ENCODE assay signal across 2 cellular contexts in the genomic region with DNA sequence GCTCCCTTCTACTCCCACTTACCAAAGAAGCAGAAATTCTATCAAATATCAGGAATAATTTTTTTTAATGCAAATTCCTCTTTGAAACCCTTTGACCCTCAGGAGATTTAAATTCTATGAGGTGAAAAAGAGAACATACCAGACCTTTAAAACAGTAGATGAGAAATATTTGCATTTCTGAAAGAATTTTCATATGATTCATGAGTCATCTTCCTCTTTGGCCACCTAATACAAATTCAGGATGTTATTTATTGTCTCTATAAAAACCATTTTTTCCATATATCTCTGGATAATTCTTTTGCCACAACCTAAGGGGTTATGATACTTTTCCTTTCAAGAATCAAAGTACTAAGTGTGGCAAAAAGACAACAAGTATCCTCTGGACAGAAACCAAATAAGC.
TF ChIP-seq lines count a peak whose summit lies in the region.

No MANE protein-coding gene starts in this region.

TF ChIP-seq in IMR-90, 13 proteins besides CTCF, POLR2A, EP300 and RAD21:
- TF ChIP-seq BHLHE40 (IDR thresholded peaks at IDR 0.05; ENCODE audit: low read depth, low read length) (no peak), RFX5 (IDR thresholded peaks at IDR 0.05; ENCODE audit: low read depth, low read length) (no peak), SMC3 (IDR thresholded peaks at IDR 0.05; ENCODE audit: low read depth, low read length) (no peak), CEBPB (IDR thresholded peaks at IDR 0.05; ENCODE audit: low read depth, low read length) (no peak), MXI1 (IDR thresholded peaks at IDR 0.05; ENCODE audit: borderline replicate concordance, low read depth, low read length) (no peak), MAZ (IDR thresholded peaks at IDR 0.05; ENCODE audit: borderline replicate concordance, low read depth, low read length) (no peak), MAFK (IDR thresholded peaks at IDR 0.05; ENCODE audit: low read depth, low read length) (no peak), FOS (IDR thresholded peaks at IDR 0.05; ENCODE audit: low read depth, low read length) (no peak; the same call in 1 of the 2 replicates), NFE2L2 (IDR thresholded peaks at IDR 0.05; ENCODE audit: low read depth, low read length) (no peak), CHD1 (IDR thresholded peaks at IDR 0.05; ENCODE audit: low read depth, low read length) (no peak), RCOR1 (IDR thresholded peaks at IDR 0.05; ENCODE audit: insufficient replicate concordance, low read length) (no peak), USF2 (IDR thresholded peaks at IDR 0.05; ENCODE audit: low read depth, low read length) (no peak)
- TF ChIP-seq, protein P1, sequence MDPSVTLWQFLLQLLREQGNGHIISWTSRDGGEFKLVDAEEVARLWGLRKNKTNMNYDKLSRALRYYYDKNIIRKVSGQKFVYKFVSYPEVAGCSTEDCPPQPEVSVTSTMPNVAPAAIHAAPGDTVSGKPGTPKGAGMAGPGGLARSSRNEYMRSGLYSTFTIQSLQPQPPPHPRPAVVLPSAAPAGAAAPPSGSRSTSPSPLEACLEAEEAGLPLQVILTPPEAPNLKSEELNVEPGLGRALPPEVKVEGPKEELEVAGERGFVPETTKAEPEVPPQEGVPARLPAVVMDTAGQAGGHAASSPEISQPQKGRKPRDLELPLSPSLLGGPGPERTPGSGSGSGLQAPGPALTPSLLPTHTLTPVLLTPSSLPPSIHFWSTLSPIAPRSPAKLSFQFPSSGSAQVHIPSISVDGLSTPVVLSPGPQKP (IDR thresholded peaks at IDR 0.05; ENCODE audit: borderline replicate concordance, low read depth, low read length), result no peak
TF ChIP-seq in IMR-90: peak in this region for 0.

TF ChIP-seq in HEK293T, 16 proteins besides CTCF, POLR2A, EP300 and RAD21:
- TF ChIP-seq ELF4 (IDR thresholded peaks at IDR 0.05) (no peak), FOXK2 (IDR thresholded peaks at IDR 0.05) (no peak), SP1 (IDR thresholded peaks at IDR 0.05) (no peak), LEF1 (IDR thresholded peaks at IDR 0.05; ENCODE audit: borderline replicate concordance) (no peak), ARNT (IDR thresholded peaks at IDR 0.05) (no peak), TARDBP (IDR thresholded peaks at IDR 0.05) (no peak), CTBP1 (IDR thresholded peaks at IDR 0.05; ENCODE audit: borderline replicate concordance) (no peak)
